9 cellular contexts compared by ENCODE assay signal in genomic region chr19:21483589-21484170, GRCh38. TPM values are rescaled to one million over a fixed set of nuclear protein-coding genes. Genes with fewer than 3 reads are reported as not detected.
DNase-seq lines count a peak whose midpoint lies in the region; ATAC-seq, FAIRE-seq and TF ChIP-seq lines count a peak whose summit lies in the region.
"Had no signal": no experiment of that assay in that cellular context is flagged by ENCODE, and none has a peak within 500 bp of the region (broad histone marks: within the 10 kb centered on the region; RNA-seq: fewer than 3 reads in every experiment).

No MANE protein-coding gene starts in this region.

- H3K9me3 Mint-ChIP-seq in endothelial cell (ENCODE audit: unreplicated experiment) = peaks cover 21% of the 10 kb centered on the region

- H3K27me3 Mint-ChIP-seq in endothelial cell (ENCODE audit: unreplicated experiment) = peaks cover 9% of the 10 kb centered on the region

- intact Hi-C loops in ovary (cut with DNase I) = no loop called here

- H3K27me3 ChIP-seq in ovary (no peaks in the 10 kb centered on the region), small intestine (ENCODE audit: control insufficient read depth in 2 of 2, insufficient read depth in 2 of 2, low read length in 2 of 2) (no peaks in the 10 kb centered on the region)
- H3K27me3 ChIP-seq: BLaER1 had no signal

- no peak for TF ChIP-seq POLR2A in ovary (IDR thresholded peaks at IDR 0.05)

- 77 to 87% (median 78%) methylated on average over 43 of the region's 43 CpGs for WGBS in ovary, 3 donors
- 79 to 92% (median 85%) methylated on average over 38 to 43 of the region's 43 CpGs for WGBS in small intestine, 3 donors

- ATAC-seq in GM19397 (IDR thresholded peaks at IDR 0.05; ENCODE audit: unreplicated experiment) = no peak

- H3K4me1 ChIP-seq in ovary (ENCODE audit: insufficient read depth) (peaks cover 1% of the 10 kb centered on the region), small intestine (ENCODE audit: control insufficient read depth in 2 of 2, insufficient read depth in 1 of 2, low read depth in 1 of 2, low read length in 1 of 2) (no peaks in the 10 kb centered on the region)
- H3K4me1 ChIP-seq: BLaER1 had no signal

- H3K36me3 ChIP-seq in ovary (no peaks in the 10 kb centered on the region), small intestine (ENCODE audit: control insufficient read depth in 2 of 2, insufficient read depth in 2 of 2, low read length in 2 of 2) (no peaks in the 10 kb centered on the region)

- H3K4me3 ChIP-seq in ovary = no peak overlapping the region
- no peak overlapping the region for H3K4me3 ChIP-seq in small intestine (ENCODE audit: low read depth in 1 of 2, low read length in 2 of 2)
- H3K4me3 ChIP-seq: BLaER1 had no signal

- H3K27ac ChIP-seq in ovary (no peak overlapping the region), small intestine (ENCODE audit: low read depth in 1 of 2, low read length in 1 of 2) (no peak overlapping the region)
- H3K27ac ChIP-seq: BLaER1 had no signal

- no peaks in the 10 kb centered on the region for H3K4me1 Mint-ChIP-seq in endothelial cell (ENCODE audit: unreplicated experiment)

- TF ChIP-seq EP300 in ovary (IDR thresholded peaks at IDR 0.05) = no peak

- DNase-seq in NCI-H2029 (lab: John Stamatoyannopoulos, UW) = peak; percentile 21
- no peak for DNase-seq in NCI-H2029 treated with DMSO at 0.1 percent for 48 hours (lab: John Stamatoyannopoulos, UW)
- DNase-seq in activated CD4-positive, alpha-beta T cell treated with anti-CD3 and anti-CD28 coated beads, Interleukin-2, amount 50 U/mL, for 1 hour = peak; percentile 45
- DNase-seq in endothelial cell (ENCODE audit: low spot score) = peak; percentile 63
- DNase-seq in ovary = peak; percentile 38 to 79 (median 62)
- DNase-seq in small intestine = no peak
- DNase-seq in NCI-H226 = no peak

- TF ChIP-seq CTCF in endothelial cell (IDR thresholded peaks at IDR 0.05; ENCODE audit: unreplicated experiment) (peak; percentile 74), ovary (IDR thresholded peaks at IDR 0.05) (peak in 1 of 3 donors; percentile 19)

- FAIRE-seq in small intestine (lab: Jason Lieb, UNC) = no peak

- no peak overlapping the region for H3K27ac Mint-ChIP-seq in endothelial cell (ENCODE audit: unreplicated experiment)

- H3K9me3 ChIP-seq in ovary = no peaks in the 10 kb centered on the region
- peaks cover 3% of the 10 kb centered on the region for H3K9me3 ChIP-seq in small intestine (ENCODE audit: control insufficient read depth, low read depth)

- H3K4me3 Mint-ChIP-seq in endothelial cell (ENCODE audit: unreplicated experiment) = no peak overlapping the region

- H3K36me3 Mint-ChIP-seq in endothelial cell (ENCODE audit: low read depth, unreplicated experiment) = peaks cover 15% of the 10 kb centered on the region

RNA-seq across cellular contexts. Expression of gene ZNF429, which starts 21.7 kb away (rescaled TPM):
- total RNA-seq in endothelial cell (ENCODE audit: unreplicated experiment) (14.1 TPM), ovary (10 to 100 TPM; 12.3 to 22.8 (median 18.4) TPM)
- polyA plus RNA-seq in ovary (10 to 100 TPM; 10.9 to 12.8 TPM), small intestine (1 to 10 TPM; 3.1 to 6.3 (median 3.5) TPM)

Comparison
In these comparisons a context has a peak if more than half of its experiments do, and no peak if none do; other contexts are left out.
1. DNase-seq: peak in NCI-H2029 (single experiment), activated CD4-positive, alpha-beta T cell treated with anti-CD3 and anti-CD28 coated beads, Interleukin-2, amount 50 U/mL, for 1 hour (single experiment), endothelial cell (single experiment) and ovary (5 of 5); none in NCI-H2029 treated with DMSO at 0.1 percent for 48 hours (single experiment), small intestine (single experiment) and NCI-H226 (single experiment).